ENCODE assay signal across 30 cellular contexts in the genomic region with DNA sequence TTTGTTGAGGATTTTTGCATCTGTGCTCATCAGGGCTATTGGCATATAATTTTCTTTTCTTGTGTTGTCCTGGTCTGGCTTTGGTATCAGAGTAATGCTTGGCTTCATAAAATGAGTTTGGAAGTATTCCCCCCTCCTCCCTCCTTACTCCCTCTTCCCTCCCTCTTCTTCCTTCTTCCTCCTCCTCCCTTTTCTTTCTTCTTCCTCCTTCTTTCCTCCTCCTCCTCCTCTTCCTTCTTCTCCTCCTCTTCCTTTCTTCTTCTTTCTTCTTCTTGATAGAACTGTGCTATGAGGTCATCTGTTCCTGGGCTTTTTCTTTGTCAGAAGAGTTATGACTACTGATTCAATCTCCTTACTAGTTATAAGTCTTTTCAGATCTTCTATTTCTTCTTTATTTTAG.
"Had no signal": no experiment of that assay in that cellular context is flagged by ENCODE, and none has a peak within 500 bp of the region (broad histone marks: within the 10 kb centered on the region; RNA-seq: fewer than 3 reads in every experiment).

No MANE protein-coding gene starts in this region.

- DNase-seq: activated B cell treated with CpG ODN at 0.5 μM for 24 hours; activated CD4-positive, alpha-beta T cell treated with anti-CD3 and anti-CD28 coated beads, Interleukin-2, amount 50 U/mL, for 4 hours; activated CD8-positive, alpha-beta memory T cell treated with anti-CD3 and anti-CD28 coated beads, Interleukin-2, amount 50 U/mL, for 4 hours; activated effector memory CD4-positive, alpha-beta T cell treated with anti-CD3 and anti-CD28 coated beads, Interleukin-2, amount 50 U/mL, for 16 hours; activated T-cell treated with anti-CD3 and anti-CD28 coated beads, Interleukin-2, amount 50 U/mL, for 1 hour; amniotic stem cell; brain microvascular endothelial cell; caudate nucleus; endodermal cell; foreskin keratinocyte; heart left ventricle; hypothalamus; immature natural killer cell; kidney; left colon; mammary epithelial cell; nucleus accumbens; psoas muscle; stimulated activated CD4-positive, alpha-beta T cell treated with anti-CD3 and anti-CD28 coated beads, Interleukin-1b, Interleukin-23, amount 100 ng/mL, for 48 hours; stimulated activated CD4-positive, alpha-beta T cell treated with anti-CD3 and anti-CD28 coated beads, Interleukin-4, amount 100 ng/mL, for 4 hours; stimulated activated CD8-positive, alpha-beta memory T cell treated with anti-CD3 and anti-CD28 coated beads, Interleukin-4, amount 100 ng/mL, for 48 hours; tibial artery; upper lobe of right lung had no signal

- H3K4me1 Mint-ChIP-seq: endodermal cell had no signal

- H3K4me3 ChIP-seq: esophagus muscularis mucosa, heart left ventricle, psoas muscle, smooth muscle cell, suprapubic skin, tibial artery, upper lobe of right lung had no signal

- H3K27ac Mint-ChIP-seq: activated B cell treated with CpG ODN at 0.5 μM for 24 hours; endodermal cell; immature natural killer cell; stimulated activated memory B cell treated with anti-CD40 and anti-IgM and Interleukin-4, amounts not matched to agents 10 μg/mL and 1 μg/mL and 100 μg/mL, for 72 hours; T-helper 2 cell treated with Interferon-gamma antibody and Interleukin-4, amounts not matched to agents 5 μg/mL and 100 μg/mL, for 36 hours had no signal

- H3K27ac ChIP-seq: brain microvascular endothelial cell, esophagus muscularis mucosa, foreskin keratinocyte, heart left ventricle, parathyroid adenoma, psoas muscle, suprapubic skin, tibial artery, upper lobe of right lung had no signal

- H3K27me3 ChIP-seq: brain microvascular endothelial cell, esophagus muscularis mucosa, foreskin keratinocyte, heart left ventricle, suprapubic skin, tibial artery, upper lobe of right lung had no signal

- H3K4me3 Mint-ChIP-seq: activated B cell treated with CpG ODN at 0.5 μM for 24 hours; endodermal cell; immature natural killer cell; stimulated activated memory B cell treated with anti-CD40 and anti-IgM and Interleukin-4, amounts not matched to agents 10 μg/mL and 1 μg/mL and 100 μg/mL, for 72 hours; T-helper 2 cell treated with Interferon-gamma antibody and Interleukin-4, amounts not matched to agents 5 μg/mL and 100 μg/mL, for 36 hours had no signal

- H3K27me3 Mint-ChIP-seq: activated B cell treated with CpG ODN at 0.5 μM for 24 hours; stimulated activated memory B cell treated with anti-CD40 and anti-IgM and Interleukin-4, amounts not matched to agents 10 μg/mL and 1 μg/mL and 100 μg/mL, for 72 hours had no signal

- H3K9me3 ChIP-seq: suprapubic skin, tibial artery, upper lobe of right lung had no signal

- H3K4me1 ChIP-seq: foreskin keratinocyte, parathyroid adenoma, psoas muscle, suprapubic skin, upper lobe of right lung had no signal

- ATAC-seq: activated naive CD4-positive, alpha-beta T cell treated with anti-CD3 and anti-CD28 coated beads, Interleukin-2, amount 50 U/mL, for 72 hours; foreskin keratinocyte; heart left ventricle; left colon; psoas muscle; stimulated activated memory B cell treated with anti-CD40 and anti-IgM and Interleukin-4, amounts not matched to agents 10 μg/mL and 1 μg/mL and 100 μg/mL, for 72 hours; upper lobe of right lung had no signal
